Comparison of ENCODE assay signal across 22 cellular contexts in the genomic region with DNA sequence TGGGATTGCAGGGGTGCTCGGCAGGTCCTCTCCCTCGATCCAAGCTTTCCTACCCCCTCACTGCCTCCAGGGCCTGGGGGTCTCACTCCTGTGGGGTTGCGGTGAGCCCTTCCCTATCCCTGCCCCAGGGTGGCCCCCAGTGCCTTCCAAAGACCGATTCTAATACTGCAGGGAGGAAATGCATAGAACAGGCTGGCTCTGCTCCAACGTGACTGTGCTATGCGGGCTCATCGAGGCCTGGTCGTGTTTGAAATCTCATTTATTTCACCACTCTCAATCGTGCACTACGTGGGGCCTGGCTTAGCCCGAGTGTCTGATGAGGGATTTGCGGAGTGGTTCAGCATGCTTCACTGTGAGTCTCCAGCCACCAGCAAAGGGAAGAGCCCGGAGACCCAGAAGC.
DNase-seq lines count a peak whose midpoint lies in the region; ATAC-seq and TF ChIP-seq lines count a peak whose summit lies in the region.
"Had no signal": no experiment of that assay in that cellular context is flagged by ENCODE, and none has a peak within 500 bp of the region (broad histone marks: within the 10 kb centered on the region; RNA-seq: fewer than 3 reads in every experiment).

No MANE protein-coding gene starts in this region.

- DNase-seq in WTC11 (ENCODE audit: low spot score) (no peak), nephron progenitor cell (no peak), posterior vena cava (ENCODE audit: low spot score) (peak; percentile 76), natural killer cell (no peak), GM13977 (ENCODE audit: low spot score) (no peak), osteocyte (ENCODE audit: extremely low spot score, unreplicated experiment) (no peak)
- DNase-seq: 8988T; ACHN; AML-193; BE2C; CD4-positive, alpha-beta T cell; CD8-positive, alpha-beta memory T cell; DMS 273 treated with DMSO at 0.1 percent for 48 hours; DMS79; EL; GDM1; H9 had no signal

- H3K27me3 Mint-ChIP-seq in WTC11 (ENCODE audit: low read depth) (peaks cover 22% of the 10 kb centered on the region), nephron progenitor cell (ENCODE audit: low read depth, poor library complexity) (peaks cover 12% of the 10 kb centered on the region), natural killer cell (ENCODE audit: low read depth in 2 of 2) (no peaks in the 10 kb centered on the region), osteocyte (ENCODE audit: unreplicated experiment) (no peaks in the 10 kb centered on the region)
- H3K27me3 Mint-ChIP-seq: CD4-positive, alpha-beta T cell; CD8-positive, alpha-beta memory T cell had no signal

- H3K36me3 Mint-ChIP-seq in WTC11 (no peaks in the 10 kb centered on the region), nephron progenitor cell (ENCODE audit: low read depth) (no peaks in the 10 kb centered on the region), natural killer cell (no peaks in the 10 kb centered on the region), osteocyte (ENCODE audit: unreplicated experiment) (no peaks in the 10 kb centered on the region)
- H3K36me3 Mint-ChIP-seq: CD14-positive monocyte; CD8-positive, alpha-beta memory T cell had no signal

- H3K4me1 Mint-ChIP-seq in WTC11 (peaks cover 3% of the 10 kb centered on the region; the same call in 1 of the 2 replicates), nephron progenitor cell (peaks cover 45% of the 10 kb centered on the region), natural killer cell (no peaks in the 10 kb centered on the region), osteocyte (ENCODE audit: unreplicated experiment) (no peaks in the 10 kb centered on the region)
- H3K4me1 Mint-ChIP-seq: CD14-positive monocyte; CD8-positive, alpha-beta memory T cell had no signal

- intact Hi-C loops in posterior vena cava (cut with DNase I) (no loop called here), natural killer cell (cut with micrococcal nuclease) (no loop called here)

- H3K27ac Mint-ChIP-seq in WTC11 (0 out of 2 replicates have a peak overlapping the region, but pooled peaks have one; percentile 11), nephron progenitor cell (peak overlapping the region; percentile 36), natural killer cell (no peak overlapping the region), osteocyte (ENCODE audit: unreplicated experiment) (no peak overlapping the region)
- H3K27ac Mint-ChIP-seq: CD14-positive monocyte; CD4-positive, alpha-beta T cell; CD8-positive, alpha-beta memory T cell; GM23338 had no signal

- H3K9me3 Mint-ChIP-seq in WTC11 = no peaks in the 10 kb centered on the region; the same call in 1 of the 2 replicates
- no peaks in the 10 kb centered on the region for H3K9me3 Mint-ChIP-seq in nephron progenitor cell
- H3K9me3 Mint-ChIP-seq in natural killer cell = no peaks in the 10 kb centered on the region
- no peaks in the 10 kb centered on the region for H3K9me3 Mint-ChIP-seq in osteocyte (ENCODE audit: unreplicated experiment)
- H3K9me3 Mint-ChIP-seq: GM23338, H9 had no signal

- CTCF ChIA-PET in WTC11 (lab: Charles Lee) = no interaction called here

- H3K4me3 Mint-ChIP-seq in WTC11 (no peak overlapping the region), nephron progenitor cell (no peak overlapping the region), natural killer cell (no peak overlapping the region), osteocyte (ENCODE audit: unreplicated experiment) (no peak overlapping the region)
- H3K4me3 Mint-ChIP-seq: CD14-positive monocyte; CD4-positive, alpha-beta T cell; CD8-positive, alpha-beta memory T cell; GM23338; H9 had no signal

- TF ChIP-seq CTCF in WTC11 (IDR thresholded peaks at IDR 0.05) (no peak), nephron progenitor cell (IDR thresholded peaks at IDR 0.05) (no peak), natural killer cell (IDR thresholded peaks at IDR 0.05) (no peak), GM13977 (IDR thresholded peaks at IDR 0.05; ENCODE audit: extremely low read depth, insufficient read depth, missing control alignments) (no peak), osteocyte (IDR thresholded peaks at IDR 0.05) (no peak)

- POLR2A ChIA-PET in WTC11 (lab: Charles Lee) = interaction anchor here (0.5 kb wide), 1 partner anchor 14 kb away, joined by 3 read pairs; no protein-coding TSS in a partner anchor

- ATAC-seq in WTC11 (no peak), natural killer cell (no peak)
- ATAC-seq: A549, GM12878, GM23338, HCT116 had no signal

- in situ Hi-C loops in GM13977 (cut with MboI; ENCODE audit: low pct_unique_long_range_greater_than_20kb, low sequenced_read_pairs, unreplicated experiment) = no loop called here

TF ChIP-seq in WTC11, 78 proteins besides CTCF, POLR2A, EP300 and RAD21:
- TF ChIP-seq, protein P1, sequence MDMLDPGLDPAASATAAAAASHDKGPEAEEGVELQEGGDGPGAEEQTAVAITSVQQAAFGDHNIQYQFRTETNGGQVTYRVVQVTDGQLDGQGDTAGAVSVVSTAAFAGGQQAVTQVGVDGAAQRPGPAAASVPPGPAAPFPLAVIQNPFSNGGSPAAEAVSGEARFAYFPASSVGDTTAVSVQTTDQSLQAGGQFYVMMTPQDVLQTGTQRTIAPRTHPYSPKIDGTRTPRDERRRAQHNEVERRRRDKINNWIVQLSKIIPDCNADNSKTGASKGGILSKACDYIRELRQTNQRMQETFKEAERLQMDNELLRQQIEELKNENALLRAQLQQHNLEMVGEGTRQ (CRISPR knock-in tag; IDR thresholded peaks at IDR 0.05) = no peak
- TF ChIP-seq TEAD4 (CRISPR knock-in tag; IDR thresholded peaks at IDR 0.05) (no peak), HMGXB4 (CRISPR knock-in tag; IDR thresholded peaks at IDR 0.05) (no peak), PREB (CRISPR knock-in tag; IDR thresholded peaks at IDR 0.05; ENCODE audit: borderline replicate concordance) (no peak), ZBTB21 (CRISPR knock-in tag; IDR thresholded peaks at IDR 0.05; ENCODE audit: borderline replicate concordance) (no peak), NR3C1 (CRISPR knock-in tag; conservative IDR thresholded peaks at IDR 0.05; ENCODE audit: low read depth) (no peak), ZNF263 (CRISPR knock-in tag; IDR thresholded peaks at IDR 0.05; ENCODE audit: low read depth) (no peak)
- TF ChIP-seq, protein P2, sequence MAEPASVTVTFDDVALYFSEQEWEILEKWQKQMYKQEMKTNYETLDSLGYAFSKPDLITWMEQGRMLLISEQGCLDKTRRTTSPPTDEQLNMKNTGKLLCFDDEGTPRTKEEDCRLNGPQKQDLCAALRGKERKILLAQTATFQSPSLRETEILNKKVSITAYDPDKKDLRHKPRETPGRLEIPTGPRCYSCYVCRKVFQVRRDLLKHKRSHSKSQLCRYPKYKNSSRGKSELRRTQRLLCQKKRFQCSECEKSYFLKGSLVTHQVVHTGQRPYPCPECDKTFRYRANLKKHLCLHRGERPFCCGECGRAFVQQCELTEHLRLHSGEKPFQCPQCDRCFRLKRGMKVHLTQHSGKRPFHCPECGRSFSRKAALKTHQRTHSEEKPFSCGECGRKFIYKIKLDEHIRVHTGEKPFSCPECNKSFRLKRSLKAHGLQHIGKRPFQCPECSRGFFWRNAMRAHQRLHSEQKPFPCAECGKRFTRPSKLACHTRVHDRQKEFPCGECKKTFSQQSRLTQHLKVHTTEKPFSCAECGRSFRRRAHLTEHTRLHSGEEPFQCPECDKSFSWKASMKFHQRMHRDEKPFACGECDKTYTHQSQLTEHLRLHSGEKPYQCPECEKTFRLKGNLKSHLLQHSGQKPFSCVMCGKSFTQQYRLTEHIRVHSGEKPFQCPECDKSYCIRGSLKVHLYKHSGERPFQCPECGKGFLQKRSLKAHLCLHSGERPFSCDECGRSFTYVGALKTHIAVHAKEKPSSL (CRISPR knock-in tag; conservative IDR thresholded peaks at IDR 0.05) = no peak

Comparison
In these comparisons a context has a peak if more than half of its experiments do, and no peak if none do; other contexts are left out.
1. H3K27ac Mint-ChIP-seq: peak in WTC11 (single experiment) and nephron progenitor cell (single experiment); none in natural killer cell (0 of 2) and osteocyte (single experiment).